In the genomic region with DNA sequence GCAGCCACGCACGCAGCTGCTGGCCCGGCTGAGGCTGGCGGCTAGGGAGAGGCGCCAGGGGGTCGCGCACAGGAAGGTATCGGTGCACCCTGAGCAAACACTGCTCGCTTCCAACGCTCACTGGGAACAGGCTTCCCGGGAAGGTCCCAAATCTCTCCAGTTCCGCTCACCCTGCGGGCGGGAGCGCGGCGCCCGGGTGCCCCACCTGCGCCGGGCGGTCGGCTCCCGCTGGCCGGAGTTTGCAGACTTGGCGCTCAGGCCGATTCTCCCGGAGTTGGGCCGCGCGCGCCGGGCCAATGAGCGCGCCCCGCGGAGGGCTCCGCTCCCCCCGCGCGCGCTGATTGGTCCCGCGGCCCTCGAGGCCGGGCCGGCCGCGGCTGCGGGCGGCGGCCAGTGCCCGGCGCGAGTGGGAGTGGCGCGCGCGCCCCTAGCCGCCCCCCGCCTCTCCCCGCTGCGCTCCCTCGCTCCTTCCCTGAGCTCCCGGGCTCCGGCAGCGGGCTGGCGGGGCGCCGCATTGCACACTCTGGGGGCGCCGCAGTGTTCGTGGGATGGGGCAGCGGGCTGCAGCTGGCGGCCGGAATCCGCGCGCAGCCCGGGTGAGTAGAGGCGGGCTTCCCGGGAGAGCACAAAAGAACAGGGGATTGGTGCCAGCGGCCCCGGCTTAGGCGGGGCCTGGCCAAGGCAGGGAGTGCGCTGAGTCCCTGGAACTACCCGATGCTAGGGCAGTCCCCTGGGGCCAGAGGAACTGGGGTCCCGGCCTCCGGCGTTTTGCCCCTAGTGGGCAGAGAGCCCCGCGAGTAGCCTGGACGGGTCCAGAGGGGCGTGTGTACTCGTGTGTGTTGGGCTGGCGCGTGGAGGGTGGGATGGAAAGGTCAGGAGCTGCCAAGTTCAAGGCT, we compare ENCODE assay signal across 9 cellular contexts. TPM values are rescaled to one million over a fixed set of nuclear protein-coding genes. Genes with fewer than 3 reads are reported as not detected.
DNase-seq lines count a peak whose midpoint lies in the region; ATAC-seq, FAIRE-seq and TF ChIP-seq lines count a peak whose summit lies in the region.
"Had no signal": no experiment of that assay in that cellular context is flagged by ENCODE, and none has a peak within 500 bp of the region (broad histone marks: within the 10 kb centered on the region; RNA-seq: fewer than 3 reads in every experiment).

TSS of gene LYPD6 (plus strand) at position 461 of the 896 bp plus-strand sequence. CDS start 107,122 bp downstream, outside the sequence.

- CTCF ChIA-PET in HepG2 (lab: Yijun Ruan, JAX; ENCODE audit: low intra/inter-chr PET ratio, low total read pairs) = no interaction called here

- peaks cover 8% of the 10 kb centered on the region for H3K4me1 Mint-ChIP-seq in stimulated activated naive CD8-positive, alpha-beta T cell treated with anti-CD3 and anti-CD28 coated beads, Interleukin-15, Interleukin-2, amounts not matched to agents 100 ng/mL and 50 ng/mL, for 24 hours (ENCODE audit: low read depth)
- no peaks in the 10 kb centered on the region for H3K4me1 Mint-ChIP-seq in activated T-helper 2 cell treated with anti-CD3 and anti-CD28 coated beads, Interferon-gamma antibody, Interleukin-2, Interleukin-4, amounts not matched to agents 10 μg/mL and 5 μg/mL and 100 μg/mL, durations not matched to agents 14 hours and 24 hours and 36 hours (ENCODE audit: low read depth)

- no peak within 1 kb of the TSS for H3K27ac Mint-ChIP-seq in stimulated activated naive CD8-positive, alpha-beta T cell treated with anti-CD3 and anti-CD28 coated beads, Interleukin-15, Interleukin-2, amounts not matched to agents 100 ng/mL and 50 ng/mL, for 24 hours
- no peak within 1 kb of the TSS for H3K27ac Mint-ChIP-seq in activated T-helper 2 cell treated with anti-CD3 and anti-CD28 coated beads, Interferon-gamma antibody, Interleukin-2, Interleukin-4, amounts not matched to agents 10 μg/mL and 5 μg/mL and 100 μg/mL, durations not matched to agents 14 hours and 24 hours and 36 hours

- ATAC-seq in HG03571 (IDR thresholded peaks at IDR 0.05; ENCODE audit: unreplicated experiment) (peak; percentile 74), HepG2 (peak; percentile 94)

- intact Hi-C loops in HepG2 (cut with micrococcal nuclease; ENCODE audit: unreplicated experiment) = loop anchor here (10.0 kb wide), 1 partner anchor 234 kb away; no protein-coding TSS in a partner anchor
- intact Hi-C loops in activated T-helper 2 cell treated with anti-CD3 and anti-CD28 coated beads, Interferon-gamma antibody, Interleukin-2, Interleukin-4, amounts not matched to agents 10 μg/mL and 5 μg/mL and 100 μg/mL, durations not matched to agents 14 hours and 24 hours and 36 hours (cut with micrococcal nuclease) = no loop called here

- H3K27me3 ChIP-seq in OCI-LY1 (ENCODE audit: insufficient read depth, low read length) = no peaks in the 10 kb centered on the region
- H3K27me3 ChIP-seq in HepG2 (ENCODE audit: control insufficient read depth in 1 of 2, insufficient read depth in 2 of 2, low read length in 2 of 2) = peaks cover 5 to 40% of the 10 kb centered on the region in 2 experiments

- no peak for TF ChIP-seq RAD21 in HepG2 (CRISPR knock-in tag; IDR thresholded peaks at IDR 0.05)

- H3K27ac ChIP-seq in OCI-LY1 (ENCODE audit: low read depth, low read length, poor library complexity, severe bottlenecking) (no peak within 1 kb of the TSS), HepG2 (ENCODE audit: extremely low read length, insufficient read depth, low read length) (no peak within 1 kb of the TSS)

- H2AFZ ChIP-seq in OCI-LY1 (ENCODE audit: low read length) = no peak within 1 kb of the TSS
- no peak within 1 kb of the TSS for H2AFZ ChIP-seq in HepG2 (ENCODE audit: low read length)

- TF ChIP-seq EP300 in HepG2 (IDR thresholded peaks at IDR 0.05; ENCODE audit: low read depth in 2 of 2, low read length in 2 of 2) (no peak), HepG2 (CRISPR knock-in tag; IDR thresholded peaks at IDR 0.05; ENCODE audit: borderline replicate concordance) (no peak)

- no peaks in the 10 kb centered on the region for H3K9me2 ChIP-seq in OCI-LY1 (ENCODE audit: low read depth, low read length)

- H4K20me1 ChIP-seq in OCI-LY1 (ENCODE audit: insufficient read depth, low read length) (no peaks in the 10 kb centered on the region), HepG2 (ENCODE audit: insufficient read depth, low read length) (no peaks in the 10 kb centered on the region)

- in situ Hi-C loops in HepG2 (cut with HindIII; ENCODE audit: extremely low pct_ligation_motif_present, low pct_unique_long_range_greater_than_20kb) = no loop called here

- DNase-seq in D721Med (ENCODE audit: insufficient read length, low spot score) = peak; percentile 51
- peak; percentile 73 for DNase-seq in GM20000 (ENCODE audit: low spot score)
- DNase-seq in dedifferentiated amniotic fluid mesenchymal stem cell (ENCODE audit: extremely low spot score) = peak; percentile 71
- peak; percentile 23 for DNase-seq in HepG2 (ENCODE audit: low spot score)
- no peak for DNase-seq in activated T-helper 2 cell treated with anti-CD3 and anti-CD28 coated beads, Interferon-gamma antibody, Interleukin-2, Interleukin-4, amounts not matched to agents 10 μg/mL and 5 μg/mL and 100 μg/mL, durations not matched to agents 14 hours and 24 hours and 36 hours (ENCODE audit: low spot score)

- 3% methylated on average over 30 of the region's 96 CpGs for WGBS in HepG2 (ENCODE audit: low lambda C conversion rate)

- BruUV-seq in HepG2 (replicated peaks; lab: Mats Ljungman, UMichigan) = no TSS peak

- POLR2A ChIA-PET in HepG2 (lab: Yijun Ruan, JAX) = no interaction called here

- H3K9me3 Mint-ChIP-seq in stimulated activated naive CD8-positive, alpha-beta T cell treated with anti-CD3 and anti-CD28 coated beads, Interleukin-15, Interleukin-2, amounts not matched to agents 100 ng/mL and 50 ng/mL, for 24 hours = no peaks in the 10 kb centered on the region
- no peaks in the 10 kb centered on the region for H3K9me3 Mint-ChIP-seq in activated T-helper 2 cell treated with anti-CD3 and anti-CD28 coated beads, Interferon-gamma antibody, Interleukin-2, Interleukin-4, amounts not matched to agents 10 μg/mL and 5 μg/mL and 100 μg/mL, durations not matched to agents 14 hours and 24 hours and 36 hours

- H3F3A ChIP-seq in OCI-LY1 (ENCODE audit: insufficient read depth, low read length) = no peaks in the 10 kb centered on the region

- TF ChIP-seq CTCF in D721Med (IDR thresholded peaks at IDR 0.05; ENCODE audit: insufficient read depth, missing control alignments) = no peak
- TF ChIP-seq CTCF in GM20000 (IDR thresholded peaks at IDR 0.05; ENCODE audit: extremely low read depth, missing control alignments) = no peak
- TF ChIP-seq CTCF in OCI-LY1 (IDR thresholded peaks at IDR 0.05; ENCODE audit: low read length) = no peak
- no peak for TF ChIP-seq CTCF in HepG2 (CRISPR knock-in tag; IDR thresholded peaks at IDR 0.05)

- TF ChIP-seq POLR2A in HepG2 (IDR thresholded peaks at IDR 0.05; ENCODE audit: insufficient read depth in 1 of 2, low read depth in 2 of 2, low read length in 2 of 2) = no peak

- H3K9me3 ChIP-seq in OCI-LY1 (ENCODE audit: low read length) (no peaks in the 10 kb centered on the region), HepG2 (ENCODE audit: low read length) (no peaks in the 10 kb centered on the region)

- H3K79me2 ChIP-seq in OCI-LY1 (ENCODE audit: insufficient read depth, low read length) = no peaks in the 10 kb centered on the region
- H3K79me2 ChIP-seq in HepG2 (ENCODE audit: insufficient read depth, low read length) = no peaks in the 10 kb centered on the region

- no peaks in the 10 kb centered on the region for H3K4me1 ChIP-seq in OCI-LY1 (ENCODE audit: insufficient read depth, low read length, severe bottlenecking)
- peaks cover 15% of the 10 kb centered on the region for H3K4me1 ChIP-seq in HepG2 (ENCODE audit: insufficient read depth, low read length)

- H3K4me3 Mint-ChIP-seq in stimulated activated naive CD8-positive, alpha-beta T cell treated with anti-CD3 and anti-CD28 coated beads, Interleukin-15, Interleukin-2, amounts not matched to agents 100 ng/mL and 50 ng/mL, for 24 hours = peak within 1 kb of the TSS; percentile 48
- no peak within 1 kb of the TSS for H3K4me3 Mint-ChIP-seq in activated T-helper 2 cell treated with anti-CD3 and anti-CD28 coated beads, Interferon-gamma antibody, Interleukin-2, Interleukin-4, amounts not matched to agents 10 μg/mL and 5 μg/mL and 100 μg/mL, durations not matched to agents 14 hours and 24 hours and 36 hours (ENCODE audit: low read depth)

- no peaks in the 10 kb centered on the region for H3K36me3 Mint-ChIP-seq in stimulated activated naive CD8-positive, alpha-beta T cell treated with anti-CD3 and anti-CD28 coated beads, Interleukin-15, Interleukin-2, amounts not matched to agents 100 ng/mL and 50 ng/mL, for 24 hours (ENCODE audit: low read depth)
- H3K36me3 Mint-ChIP-seq in activated T-helper 2 cell treated with anti-CD3 and anti-CD28 coated beads, Interferon-gamma antibody, Interleukin-2, Interleukin-4, amounts not matched to agents 10 μg/mL and 5 μg/mL and 100 μg/mL, durations not matched to agents 14 hours and 24 hours and 36 hours (ENCODE audit: low read depth) = no peaks in the 10 kb centered on the region

- peaks cover 71% of the 10 kb centered on the region for H3K27me3 Mint-ChIP-seq in stimulated activated naive CD8-positive, alpha-beta T cell treated with anti-CD3 and anti-CD28 coated beads, Interleukin-15, Interleukin-2, amounts not matched to agents 100 ng/mL and 50 ng/mL, for 24 hours
- peaks cover 52% of the 10 kb centered on the region for H3K27me3 Mint-ChIP-seq in activated T-helper 2 cell treated with anti-CD3 and anti-CD28 coated beads, Interferon-gamma antibody, Interleukin-2, Interleukin-4, amounts not matched to agents 10 μg/mL and 5 μg/mL and 100 μg/mL, durations not matched to agents 14 hours and 24 hours and 36 hours (ENCODE audit: low read depth)

- FAIRE-seq in D721Med (lab: Jason Lieb, UNC) = no peak
- FAIRE-seq in HepG2 (lab: Jason Lieb, UNC) = no peak
- FAIRE-seq: TTC549 had no signal

- peak within 1 kb of the TSS; percentile 37 for H3K4me3 ChIP-seq in OCI-LY1 (ENCODE audit: low read depth, low read length, poor library complexity, severe bottlenecking)
- H3K4me3 ChIP-seq in HepG2 (replicated peaks in 1 of 3; ENCODE audit: insufficient read depth in 1 of 3, low read depth in 2 of 3, low read length in 3 of 3) = peak within 1 kb of the TSS; percentile 54 to 71 (median 62)

- H3K36me3 ChIP-seq in OCI-LY1 (ENCODE audit: insufficient read depth, low read length) (no peaks in the 10 kb centered on the region), HepG2 (replicated peaks in 1 of 2; ENCODE audit: control insufficient read depth in 1 of 2, insufficient read depth in 2 of 2, low read length in 2 of 2) (no peaks in the 10 kb centered on the region)

- H3K4me2 ChIP-seq in OCI-LY1 (ENCODE audit: low read length) (peak within 1 kb of the TSS; percentile 34; the same call in 1 of the 2 replicates), HepG2 (ENCODE audit: low read depth, low read length) (peak within 1 kb of the TSS; percentile 90)

- H3K9ac ChIP-seq in OCI-LY1 (ENCODE audit: low read length) = no peak within 1 kb of the TSS
- no peak within 1 kb of the TSS; the same call in 1 of the 2 replicates for H3K9ac ChIP-seq in HepG2 (ENCODE audit: insufficient read depth, low read depth, low read length)

RNA-seq across cellular contexts. Expression of gene LYPD6, which starts in this region (rescaled TPM):
- total RNA-seq in HepG2 (2016; rRNA removed; fragmentation: Illumina TruSeq; extraction: Trizol) = 0.06 and 0.07 TPM in 2 replicates
- total RNA-seq in HepG2 (2016; cell fraction: cytosol; rRNA removed; fragmentation: Illumina TruSeq; extraction: Trizol; ENCODE audit: low read depth) = 0.18 TPM in 1 of 2 replicates, not detected in the other
- 0.06 and 0.07 TPM in 2 replicates for total RNA-seq in HepG2 (2016; cell fraction: insoluble cytoplasmic fraction; rRNA removed; fragmentation: Illumina TruSeq; extraction: Trizol)
- 0.03 and 0.10 TPM in 2 replicates for total RNA-seq in HepG2 (2016; cell fraction: membrane; rRNA removed; fragmentation: Illumina TruSeq; extraction: Trizol)
- total RNA-seq in HepG2 (2016; cell fraction: nucleus; rRNA removed; fragmentation: Illumina TruSeq; extraction: Trizol) = 0.13 TPM in 1 of 2 replicates, not detected in the other
- 0.01 TPM in 1 of 2 replicates, not detected in the other for polyA plus RNA-seq in HepG2 (2011; rRNA removed)
- polyA plus RNA-seq in HepG2 (2011; cell fraction: cytosol; rRNA removed) = 0.01 TPM in 2 replicates
- polyA plus RNA-seq in HepG2 (2011; cell fraction: nucleus; rRNA removed) = not detected in 2 replicates
- polyA plus RNA-seq in HepG2 (2012) = 0.05 TPM in 1 of 2 replicates, not detected in the other
- 0.12 TPM in 1 of 2 replicates, not detected in the other for polyA plus RNA-seq in HepG2 (2016; cell fraction: cytosol; fragmentation: Illumina TruSeq; extraction: Trizol; ENCODE audit: low read depth)
- polyA plus RNA-seq in HepG2 (2016; cell fraction: insoluble cytoplasmic fraction; fragmentation: Illumina TruSeq; extraction: Trizol; ENCODE audit: low read depth) = 0.08 TPM in 1 of 2 replicates, not detected in the other
- 0.12 and 0.15 TPM in 2 replicates for polyA plus RNA-seq in HepG2 (2016; cell fraction: membrane; fragmentation: Illumina TruSeq; extraction: Trizol; ENCODE audit: low read depth)
- 0.18 TPM in 1 of 2 replicates, not detected in the other for polyA plus RNA-seq in HepG2 (2016; cell fraction: nucleus; fragmentation: Illumina TruSeq; extraction: Trizol; ENCODE audit: insufficient read depth, low read depth)
- polyA minus RNA-seq in HepG2 (2011; rRNA and poly(A)+ RNA removed; ENCODE audit: low replicate concordance) = 5.9 TPM in 1 of 2 replicates, not detected in the other
- polyA minus RNA-seq in HepG2 (2011; cell fraction: cytosol; rRNA and poly(A)+ RNA removed) = not detected in 2 replicates
- not detected in 2 replicates for polyA minus RNA-seq in HepG2 (2011; cell fraction: nucleus; rRNA and poly(A)+ RNA removed)
- not detected in 2 replicates for total RNA-seq in activated T-helper 2 cell treated with anti-CD3 and anti-CD28 coated beads, Interferon-gamma antibody, Interleukin-2, Interleukin-4, amounts not matched to agents 10 μg/mL and 5 μg/mL and 100 μg/mL, durations not matched to agents 14 hours and 24 hours and 36 hours
